ENCODE assay signal across 23 cellular contexts in the genomic region with DNA sequence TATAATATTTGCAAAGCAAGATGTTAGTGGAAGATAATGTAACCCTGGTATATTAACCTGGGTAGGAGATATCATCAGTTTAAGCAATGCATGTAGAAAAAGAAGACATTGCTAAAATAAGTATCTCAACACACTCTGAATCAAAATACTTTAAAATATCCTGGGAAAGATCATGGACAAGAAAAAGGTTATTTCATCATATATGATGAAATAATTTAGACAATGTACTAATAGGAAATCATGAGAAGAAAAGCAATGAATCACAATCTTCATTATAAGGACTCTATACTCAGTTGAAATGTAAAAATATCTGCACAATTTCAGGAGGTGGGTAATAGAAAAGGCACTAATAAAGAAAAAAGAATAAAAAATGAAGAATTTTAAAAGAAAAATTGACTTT.
"Had no signal": no experiment of that assay in that cellular context is flagged by ENCODE, and none has a peak within 500 bp of the region (broad histone marks: within the 10 kb centered on the region; RNA-seq: fewer than 3 reads in every experiment).

No MANE protein-coding gene starts in this region.

- H3K9ac ChIP-seq: SK-N-SH had no signal

- H3K36me3 ChIP-seq: MG63 had no signal

- H3K4me1 Mint-ChIP-seq: activated CD4-positive, alpha-beta T cell treated with anti-CD3 and anti-CD28 coated beads, Interleukin-2, amount 10 ng/mL, durations not matched to agents 7 days and 5 days had no signal

- H3K27me3 ChIP-seq: MG63 had no signal

- H3K4me2 ChIP-seq: SK-N-SH had no signal

- H3K9me3 ChIP-seq: MG63, SK-N-SH had no signal

- H3K9me3 Mint-ChIP-seq: activated CD4-positive, alpha-beta memory T cell treated with anti-CD3 and anti-CD28 coated beads for 36 hours; activated CD4-positive, alpha-beta T cell treated with anti-CD3 and anti-CD28 coated beads, Interleukin-2, amount 10 ng/mL, durations not matched to agents 7 days and 5 days; activated T-cell treated with anti-CD3 and anti-CD28 coated beads, Interleukin-2, amount 50 U/mL, for 4 hours had no signal

- ATAC-seq: activated T-cell treated with anti-CD3 and anti-CD28 coated beads, Interleukin-2, amount 50 U/mL, for 4 hours; Right ventricle myocardium inferior had no signal

- H3K9me2 ChIP-seq: SK-N-SH had no signal

- H3K4me3 Mint-ChIP-seq: activated CD4-positive, alpha-beta memory T cell treated with anti-CD3 and anti-CD28 coated beads for 36 hours; activated CD4-positive, alpha-beta T cell treated with anti-CD3 and anti-CD28 coated beads, Interleukin-2, amount 10 ng/mL, durations not matched to agents 7 days and 5 days; activated naive CD8-positive, alpha-beta T cell; activated T-cell treated with anti-CD3 and anti-CD28 coated beads, Interleukin-2, amount 50 U/mL, for 4 hours had no signal

- H3K27ac ChIP-seq: VCaP had no signal

- H3K36me3 Mint-ChIP-seq: activated CD4-positive, alpha-beta memory T cell treated with anti-CD3 and anti-CD28 coated beads for 36 hours; activated naive CD8-positive, alpha-beta T cell had no signal

- DNase-seq: activated CD4-positive, alpha-beta memory T cell treated with anti-CD3 and anti-CD28 coated beads for 36 hours; activated CD4-positive, alpha-beta T cell treated with anti-CD3 and anti-CD28 coated beads, Interleukin-2, amount 10 ng/mL, durations not matched to agents 7 days and 5 days; activated CD4-positive, CD25-positive, alpha-beta regulatory T cell; activated CD8-positive, alpha-beta memory T cell treated with anti-CD3 and anti-CD28 coated beads for 24 hours; activated effector memory CD4-positive, alpha-beta T cell treated with anti-CD3 and anti-CD28 coated beads, Interleukin-2, amount 50 U/mL, for 16 hours; activated naive CD4-positive, alpha-beta T cell treated with Interleukin-2 at 50 U/mL for 16 hours; activated T-cell treated with anti-CD3 and anti-CD28 coated beads, Interleukin-2, amount 50 U/mL, for 4 hours; central memory CD4-positive, alpha-beta T cell; KBM-7; MG63; MV-4-11; NCI-H1105; NCI-H1436; NCI-H1694 treated with DMSO at 0.1 percent for 48 hours; NCI-H2029 treated with DMSO at 0.1 percent for 48 hours; NCI-H446; NCI-H524; RPMI8226; SK-N-SH; T-helper 1 cell had no signal

- H3K27me3 Mint-ChIP-seq: activated CD4-positive, alpha-beta memory T cell treated with anti-CD3 and anti-CD28 coated beads for 36 hours; activated CD4-positive, alpha-beta T cell treated with anti-CD3 and anti-CD28 coated beads, Interleukin-2, amount 10 ng/mL, durations not matched to agents 7 days and 5 days; activated naive CD8-positive, alpha-beta T cell had no signal

- H3K27ac Mint-ChIP-seq: activated CD4-positive, alpha-beta memory T cell treated with anti-CD3 and anti-CD28 coated beads for 36 hours; activated CD4-positive, alpha-beta T cell treated with anti-CD3 and anti-CD28 coated beads, Interleukin-2, amount 10 ng/mL, durations not matched to agents 7 days and 5 days; activated naive CD8-positive, alpha-beta T cell had no signal

- H3K4me3 ChIP-seq: MG63 had no signal
